In genomic region chr11:35084817-35085424, GRCh38 we compare ENCODE assay signal across 17 cellular contexts. TPM values are rescaled to one million over a fixed set of nuclear protein-coding genes. Genes with fewer than 3 reads are reported as not detected.
A peak's percentile ranks its signal among the peaks of the same experiment; 100 is the strongest.
DNase-seq lines count a peak whose midpoint lies in the region; ATAC-seq and TF ChIP-seq lines count a peak whose summit lies in the region.
"Had no signal": no experiment of that assay in that cellular context is flagged by ENCODE, and none has a peak within 500 bp of the region (broad histone marks: within the 10 kb centered on the region; RNA-seq: fewer than 3 reads in every experiment).

No MANE protein-coding gene starts in this region.

- H3K27me3 ChIP-seq in CD4-positive, alpha-beta T cell (ENCODE audit: control insufficient read depth, insufficient read depth, low read length) = no peaks in the 10 kb centered on the region
- H3K27me3 ChIP-seq in PC-9 (ENCODE audit: insufficient read depth, low read depth) (no peaks in the 10 kb centered on the region), gastroesophageal sphincter (no peaks in the 10 kb centered on the region), ovary (no peaks in the 10 kb centered on the region)
- H3K27me3 ChIP-seq: body of pancreas, SJCRH30, tibial nerve had no signal

- BruUV-seq in PC-9 (replicated peaks; lab: Mats Ljungman, UMichigan) = no TSS peak

- no peak for TF ChIP-seq CTCF in CD4-positive, alpha-beta T cell (IDR thresholded peaks at IDR 0.05)
- no peak for TF ChIP-seq CTCF in PC-9 (conservative IDR thresholded peaks at IDR 0.05)
- no peak for TF ChIP-seq CTCF in gastroesophageal sphincter (IDR thresholded peaks at IDR 0.05)
- no peak for TF ChIP-seq CTCF in ovary (IDR thresholded peaks at IDR 0.05)

- TF ChIP-seq POLR2A in gastroesophageal sphincter (IDR thresholded peaks at IDR 0.05) = no peak
- TF ChIP-seq POLR2A in ovary (IDR thresholded peaks at IDR 0.05) = no peak

- TF ChIP-seq EP300 in gastroesophageal sphincter (IDR thresholded peaks at IDR 0.05) (no peak), ovary (IDR thresholded peaks at IDR 0.05) (no peak)

- no peaks in the 10 kb centered on the region for H4K20me1 ChIP-seq in PC-9 (ENCODE audit: insufficient read depth)

- H3K4me3 ChIP-seq in PC-9 (no peak overlapping the region), gastroesophageal sphincter (no peak overlapping the region), skin epidermis (no peak overlapping the region), ovary (no peak overlapping the region)
- H3K4me3 ChIP-seq: body of pancreas, psoas muscle, SJCRH30, tibial nerve had no signal

- H2AFZ ChIP-seq in PC-9 = no peak overlapping the region

- H3K9me3 Mint-ChIP-seq in CD4-positive, alpha-beta T cell = no peaks in the 10 kb centered on the region

- H3K27ac Mint-ChIP-seq in CD4-positive, alpha-beta T cell = peak overlapping the region; percentile 98

- H3K4me1 Mint-ChIP-seq in CD4-positive, alpha-beta T cell (ENCODE audit: low read depth) = peaks cover 94% of the 10 kb centered on the region

- no peak overlapping the region for H3K4me3 Mint-ChIP-seq in CD4-positive, alpha-beta T cell

- no peaks in the 10 kb centered on the region for H3K9me3 ChIP-seq in CD4-positive, alpha-beta T cell (ENCODE audit: control insufficient read depth, low read length)
- H3K9me3 ChIP-seq in PC-9 (ENCODE audit: insufficient read depth, low read depth) (0 out of 2 replicates have a peak, but pooled peaks cover 9% of the 10 kb centered on the region), gastroesophageal sphincter (no peaks in the 10 kb centered on the region), ovary (no peaks in the 10 kb centered on the region)
- H3K9me3 ChIP-seq: body of pancreas, psoas muscle, SJCRH30, tibial nerve had no signal

- peak overlapping the region; percentile 69 for H3K4me2 ChIP-seq in PC-9
- H3K4me2 ChIP-seq: KMS-11 had no signal

- no CpG with 5 or more reads among the region's 2 CpGs for WGBS in gastroesophageal sphincter (ENCODE audit: low coverage in 1 of 2), 2 donors
- WGBS in ovary, 3 donors = 97 to 100% (median 97%) methylated on average over 2 of the region's 2 CpGs

- DNase-seq in CD4-positive, alpha-beta T cell = no peak
- DNase-seq in PC-9 = no peak
- no peak for DNase-seq in activated T-cell treated with anti-CD3 and anti-CD28 coated beads for 4 hours
- no peak for DNase-seq in COLO668 (lab: John Stamatoyannopoulos, UW; ENCODE audit: unreplicated experiment)
- DNase-seq in ovary = no peak
- DNase-seq in stimulated activated naive CD4-positive, alpha-beta T cell (lab: John Stamatoyannopoulos, UW) = no peak
- DNase-seq: activated effector memory CD4-positive, alpha-beta T cell treated with Interleukin-2 at 50 U/mL for 16 hours; body of pancreas; left colon; NCI-H1105; psoas muscle; SJCRH30 had no signal

- intact Hi-C loops in CD4-positive, alpha-beta T cell (cut with DNase I, micrococcal nuclease) = loop anchor here (2.0 to 5.0 kb wide), 6 partner anchors 20 to 302 kb away; no protein-coding TSS in a partner anchor
- intact Hi-C loops in PC-9 (cut with micrococcal nuclease; ENCODE audit: unreplicated experiment) (loop anchor here (10.0 kb wide), 1 partner anchor 210 kb away; no protein-coding TSS in a partner anchor), ovary (cut with DNase I) (no loop called here)

- peak overlapping the region; percentile 99 for H3K27ac ChIP-seq in CD4-positive, alpha-beta T cell (ENCODE audit: low read depth, low read length)
- H3K27ac ChIP-seq in PC-9 (peak overlapping the region; percentile 85), gastroesophageal sphincter (peak overlapping the region in 3 of 4 donors; percentile 80 to 88 (median 83)), skin epidermis (peak overlapping the region in 15 of 21 experiments; percentile 0 to 95 (median 85)), ovary (no peak overlapping the region)
- H3K27ac ChIP-seq: body of pancreas, C4-2B, KMS-11, psoas muscle, SJCRH30, tibial nerve had no signal

- CTCF ChIA-PET in CD4-positive, alpha-beta T cell (lab: Charles Lee) = interaction anchor here (1.8 kb wide), 1 partner anchor 221 kb away, joined by 4 read pairs; no protein-coding TSS in a partner anchor
- CTCF ChIA-PET in PC-9 (lab: Charles Lee) = no interaction called here

- H3K79me2 ChIP-seq in PC-9 (ENCODE audit: low read depth) = no peaks in the 10 kb centered on the region

- peaks cover 57% of the 10 kb centered on the region for H3K4me1 ChIP-seq in PC-9 (replicated peaks; ENCODE audit: insufficient read depth)
- H3K4me1 ChIP-seq in gastroesophageal sphincter = peaks cover 10 to 73% (median 49%) of the 10 kb centered on the region in 3 donors
- H3K4me1 ChIP-seq in ovary (ENCODE audit: insufficient read depth) = peaks cover 5% of the 10 kb centered on the region
- H3K4me1 ChIP-seq: SJCRH30 had no signal

- H3F3A ChIP-seq in PC-9 (ENCODE audit: insufficient read depth, low read depth) = peaks cover 40% of the 10 kb centered on the region

- no peaks in the 10 kb centered on the region for H3K36me3 ChIP-seq in PC-9 (ENCODE audit: low read depth)
- no peaks in the 10 kb centered on the region for H3K36me3 ChIP-seq in gastroesophageal sphincter
- no peaks in the 10 kb centered on the region for H3K36me3 ChIP-seq in ovary
- H3K36me3 ChIP-seq: SJCRH30, tibial nerve had no signal

- no peak for ATAC-seq in CD4-positive, alpha-beta T cell (ENCODE audit: poor library complexity)
- ATAC-seq in gastroesophageal sphincter = no peak
- ATAC-seq: body of pancreas, left colon, psoas muscle had no signal

- POLR2A ChIA-PET in CD4-positive, alpha-beta T cell (lab: Charles Lee) = interaction anchor here (0.9 to 4.4 kb wide), 4 partner anchors 37 to 70 kb away, joined by 3 to 30 read pairs (median 4); partner anchors contain the start of gene CD44
- POLR2A ChIA-PET in PC-9 (lab: Charles Lee; ENCODE audit: unreplicated experiment) = no interaction called here

- no peaks in the 10 kb centered on the region for H3K9me2 ChIP-seq in PC-9 (ENCODE audit: insufficient read depth)

- H3K27me3 Mint-ChIP-seq in CD4-positive, alpha-beta T cell = no peaks in the 10 kb centered on the region

- H3K36me3 Mint-ChIP-seq in CD4-positive, alpha-beta T cell (ENCODE audit: low read depth) = no peaks in the 10 kb centered on the region

RNA-seq across cellular contexts. Expression of gene CD44, which starts 54.0 kb away (rescaled TPM):
- total RNA-seq in CD4-positive, alpha-beta T cell = 1,000 to 10,000 TPM; 1,283 to 1,330 TPM
- total RNA-seq in PC-9 (2021) (775 and 872 TPM in 2 replicates), gastroesophageal sphincter (100 to 1,000 TPM; 211 to 319 (median 266) TPM), ovary (10 to 100 TPM; 16.5 to 62.1 (median 26.0) TPM)
- 100 to 1,000 TPM in 1 of 2 donors, 1 to 10 TPM in 1; 8.3 to 330 TPM for polyA plus RNA-seq in ovary

Comparison
In these comparisons a context has a peak if more than half of its experiments do, and no peak if none do; other contexts are left out.
1. H3K27ac ChIP-seq: peak in CD4-positive, alpha-beta T cell (single experiment), PC-9 (single experiment), gastroesophageal sphincter (3 of 4) and skin epidermis (15 of 21); none in ovary (0 of 2).
2. intact Hi-C loops: an anchor here in CD4-positive, alpha-beta T cell (2.0 to 5.0 kb wide) and PC-9 (10.0 kb wide); none called in ovary.